Comparison of ENCODE assay signal across 8 cellular contexts in genomic region chr1:68600049-68600661, GRCh38.
DNase-seq lines count a peak whose midpoint lies in the region; ATAC-seq, FAIRE-seq and TF ChIP-seq lines count a peak whose summit lies in the region.

No MANE protein-coding gene starts in this region.

- no peaks in the 10 kb centered on the region for H3K36me3 ChIP-seq in HepG2 (replicated peaks in 1 of 2; ENCODE audit: control insufficient read depth in 1 of 2, insufficient read depth in 2 of 2, low read length in 2 of 2)

- peak; percentile 29 for DNase-seq in COLO668 (lab: John Stamatoyannopoulos, UW; ENCODE audit: unreplicated experiment)
- DNase-seq in HFFc6: no peak
- DNase-seq in WTC11 (ENCODE audit: low spot score): peak; percentile 35
- DNase-seq in HepG2 (ENCODE audit: low spot score): peak; percentile 3
- no peak for DNase-seq in activated gamma-delta T cell treated with Interleukin-2 at 50 U/mL for 16 hours

- no peak for TF ChIP-seq POLR2A in HepG2 (IDR thresholded peaks at IDR 0.05; ENCODE audit: insufficient read depth in 1 of 2, low read depth in 2 of 2, low read length in 2 of 2)

- TF ChIP-seq EP300 in HepG2 (IDR thresholded peaks at IDR 0.05; ENCODE audit: low read depth in 2 of 2, low read length in 2 of 2) (no peak), HepG2 (CRISPR knock-in tag; IDR thresholded peaks at IDR 0.05; ENCODE audit: borderline replicate concordance) (no peak)

- no peaks in the 10 kb centered on the region for H3K4me1 Mint-ChIP-seq in HFFc6 (ENCODE audit: low read depth)
- peaks cover 20% of the 10 kb centered on the region for H3K4me1 Mint-ChIP-seq in WTC11

- POLR2A ChIA-PET in WTC11 (lab: Charles Lee): interaction anchor here (1.0 kb wide), 1 partner anchor 28 kb away, joined by 3 read pairs; no protein-coding TSS in a partner anchor
- POLR2A ChIA-PET in HepG2 (lab: Yijun Ruan, JAX): no interaction called here

- no peak overlapping the region for H2AFZ ChIP-seq in HepG2 (ENCODE audit: low read length)

- intact Hi-C loops in HepG2 (cut with micrococcal nuclease; ENCODE audit: unreplicated experiment): loop anchor here (1.0 kb wide), 2 partner anchors 130 to 1137 kb away; no protein-coding TSS in a partner anchor

- peaks cover 17% of the 10 kb centered on the region for H3K9me3 Mint-ChIP-seq in HFFc6
- no peaks in the 10 kb centered on the region for H3K9me3 Mint-ChIP-seq in WTC11

- ATAC-seq in WTC11 (peak; percentile 98), HepG2 (no peak; the same call in 1 of the 3 replicates), GM21825 (IDR thresholded peaks at IDR 0.05; ENCODE audit: unreplicated experiment) (no peak), HG03045 (IDR thresholded peaks at IDR 0.05; ENCODE audit: unreplicated experiment) (no peak), HG02981 (IDR thresholded peaks at IDR 0.05; ENCODE audit: unreplicated experiment) (no peak)

- H3K9ac ChIP-seq in HepG2 (ENCODE audit: insufficient read depth, low read depth, low read length): no peak overlapping the region

- no peaks in the 10 kb centered on the region for H3K4me1 ChIP-seq in HepG2 (ENCODE audit: insufficient read depth, low read length)

- H3K27ac Mint-ChIP-seq in HFFc6 (no peak overlapping the region), WTC11 (no peak overlapping the region)

- FAIRE-seq in HepG2 (lab: Jason Lieb, UNC): no peak

- BruUV-seq in HepG2 (replicated peaks; lab: Mats Ljungman, UMichigan): no TSS peak

- 10% methylated on average over 5 of the region's 5 CpGs for WGBS in HepG2 (ENCODE audit: low lambda C conversion rate)

- TF ChIP-seq CTCF in HFFc6 (IDR thresholded peaks at IDR 0.05) (peak; percentile 41; the same call in 1 of the 2 replicates), WTC11 (IDR thresholded peaks at IDR 0.05) (peak; percentile 68), HepG2 (CRISPR knock-in tag; IDR thresholded peaks at IDR 0.05) (peak; percentile 46)

- H3K79me2 ChIP-seq in HepG2 (ENCODE audit: insufficient read depth, low read length): no peaks in the 10 kb centered on the region

- no peaks in the 10 kb centered on the region for H3K27me3 ChIP-seq in HepG2 (ENCODE audit: control insufficient read depth in 1 of 2, insufficient read depth in 2 of 2, low read length in 2 of 2)

- CTCF ChIA-PET in WTC11 (lab: Charles Lee) (interaction anchor here (0.5 to 1.5 kb wide), 20 partner anchors 9 to 1472 kb away, joined by 3 to 8 read pairs (median 3); no protein-coding TSS in a partner anchor), HepG2 (lab: Yijun Ruan, JAX; ENCODE audit: low intra/inter-chr PET ratio, low total read pairs) (interaction anchor here (1.9 kb wide), 1 partner anchor 1137 kb away, joined by 8 read pairs; no protein-coding TSS in a partner anchor)

- H3K9me3 ChIP-seq in HepG2 (ENCODE audit: low read length): peaks cover 48% of the 10 kb centered on the region

- no peak overlapping the region for H3K27ac ChIP-seq in HepG2 (ENCODE audit: extremely low read length, insufficient read depth, low read length)

- no peak overlapping the region for H3K4me3 ChIP-seq in HepG2 (replicated peaks in 1 of 3; ENCODE audit: insufficient read depth in 1 of 3, low read depth in 2 of 3, low read length in 3 of 3)

- H3K36me3 Mint-ChIP-seq in HFFc6 (ENCODE audit: low read depth) (no peaks in the 10 kb centered on the region), WTC11 (no peaks in the 10 kb centered on the region)

- no peak overlapping the region for H3K4me2 ChIP-seq in HepG2 (ENCODE audit: low read depth, low read length)

- H4K20me1 ChIP-seq in HepG2 (ENCODE audit: insufficient read depth, low read length): no peaks in the 10 kb centered on the region

- no peak for TF ChIP-seq RAD21 in HepG2 (CRISPR knock-in tag; IDR thresholded peaks at IDR 0.05)

- no peaks in the 10 kb centered on the region; the same call in 1 of the 2 replicates for H3K27me3 Mint-ChIP-seq in HFFc6 (ENCODE audit: insufficient read depth)
- H3K27me3 Mint-ChIP-seq in WTC11 (ENCODE audit: low read depth): no peaks in the 10 kb centered on the region

- H3K4me3 Mint-ChIP-seq in HFFc6: no peak overlapping the region
- H3K4me3 Mint-ChIP-seq in WTC11: no peak overlapping the region

- in situ Hi-C loops in HepG2 (cut with HindIII; ENCODE audit: extremely low pct_ligation_motif_present, low pct_unique_long_range_greater_than_20kb): no loop called here

TF ChIP-seq in WTC11, 78 proteins besides CTCF, POLR2A, EP300 and RAD21 (continues in another document):
- no peak for TF ChIP-seq NR1H2 (CRISPR knock-in tag; IDR thresholded peaks at IDR 0.05)
- no peak for TF ChIP-seq PRRX2 (CRISPR knock-in tag; IDR thresholded peaks at IDR 0.05)
- no peak for TF ChIP-seq ZBTB43 (CRISPR knock-in tag; IDR thresholded peaks at IDR 0.05)
- TF ChIP-seq SP1 (CRISPR knock-in tag; conservative IDR thresholded peaks at IDR 0.05): no peak
- no peak for TF ChIP-seq ZNF425 (CRISPR knock-in tag; conservative IDR thresholded peaks at IDR 0.05)
- TF ChIP-seq USF1 (CRISPR knock-in tag; IDR thresholded peaks at IDR 0.05): no peak

TF ChIP-seq in HepG2, 621 proteins besides CTCF, POLR2A, EP300 and RAD21:
- TF ChIP-seq ZNF280B (CRISPR knock-in tag; IDR thresholded peaks at IDR 0.05; ENCODE audit: borderline replicate concordance) (no peak), STAG1 (CRISPR knock-in tag; IDR thresholded peaks at IDR 0.05) (peak; percentile 36)

Comparison
In these comparisons a context has a peak if more than half of its experiments do, and no peak if none do; other contexts are left out.
1. DNase-seq: peak in COLO668 (single experiment), WTC11 (single experiment) and HepG2 (single experiment); none in HFFc6 (single experiment) and activated gamma-delta T cell treated with Interleukin-2 at 50 U/mL for 16 hours (single experiment).
2. Peak in every context shown above with its lines, with median percentiles within 50 percentile points of each other: CTCF ChIP-seq.